29 cellular contexts compared by ENCODE assay signal in genomic region chr6:50549460-50549859, GRCh38.
"Had no signal": no experiment of that assay in that cellular context is flagged by ENCODE, and none has a peak within 500 bp of the region (broad histone marks: within the 10 kb centered on the region; RNA-seq: fewer than 3 reads in every experiment).

No MANE protein-coding gene starts in this region.

- H3K4me3 ChIP-seq: stomach, suprapubic skin, testis, thoracic aorta, thyroid gland, tibial artery, tibial nerve, transverse colon, upper lobe of left lung, upper lobe of right lung, uterus, vagina had no signal

- H3K4me3 Mint-ChIP-seq: stimulated activated effector memory CD8-positive, alpha-beta T cell treated with anti-CD3 and anti-CD28 coated beads, Interleukin-12 subunit alpha, Interleukin-12 subunit beta, amount 100 ng/mL, for 72 hours; stimulated activated memory B cell treated with anti-CD40 and anti-IgM and Interleukin-4, amounts not matched to agents 10 μg/mL and 1 μg/mL and 100 μg/mL, for 72 hours; stimulated activated naive B cell treated with anti-CD40 and anti-IgM and Interleukin-4, amounts not matched to agents 10 μg/mL and 1 μg/mL and 100 μg/mL, for 72 hours; stimulated activated naive CD8-positive, alpha-beta T cell treated with anti-CD3 and anti-CD28 coated beads, Interleukin-15, amount 100 ng/mL, for 72 hours; stimulated activated naive CD8-positive, alpha-beta T cell treated with anti-CD3 and anti-CD28 coated beads, Interleukin-15, Interleukin-2, amounts not matched to agents 100 ng/mL and 50 ng/mL, for 24 hours; type B pancreatic cell had no signal

- DNase-seq: stimulated activated CD4-positive, alpha-beta T cell treated with anti-CD3 and anti-CD28 coated beads, Interleukin-2, amount 100 ng/mL, for 48 hours; stimulated activated CD4-positive, alpha-beta T cell treated with anti-CD3 and anti-CD28 coated beads, Interleukin-4, amount 100 ng/mL, for 1 hour; stimulated activated CD4-positive, alpha-beta T cell treated with anti-CD3 and anti-CD28 coated beads, Interleukin-4, amount 100 ng/mL, for 24 hours; stimulated activated CD4-positive, alpha-beta T cell treated with anti-CD3 and anti-CD28 coated beads, Interleukin-4, amount 100 ng/mL, for 4 hours; stimulated activated CD8-positive, alpha-beta memory T cell treated with anti-CD3 and anti-CD28 coated beads, Interleukin-4, amount 100 ng/mL, for 48 hours; stimulated activated naive B cell treated with anti-CD40 and anti-IgM and Interleukin-4, amounts not matched to agents 10 μg/mL and 1 μg/mL and 100 μg/mL, for 72 hours; stimulated activated naive CD4-positive, alpha-beta T cell; stimulated activated naive CD4-positive, alpha-beta T cell treated with Interleukin-2 at 50 U/mL for 16 hours; stimulated activated naive CD8-positive, alpha-beta T cell treated with anti-CD3 and anti-CD28 coated beads, Interleukin-15, amount 100 ng/mL, for 72 hours; stimulated activated naive CD8-positive, alpha-beta T cell treated with anti-CD3 and anti-CD28 coated beads, Interleukin-15, Interleukin-2, amounts not matched to agents 100 U/mL and 50 U/mL, for 24 hours; stomach; substantia nigra; testis; thyroid gland; tibial artery; transverse colon; trophoblast cell; upper lobe of left lung; upper lobe of right lung; uterus had no signal

- H3K27me3 Mint-ChIP-seq: stimulated activated memory B cell treated with anti-CD40 and anti-IgM and Interleukin-4, amounts not matched to agents 10 μg/mL and 1 μg/mL and 100 μg/mL, for 72 hours; stimulated activated naive B cell treated with anti-CD40 and anti-IgM and Interleukin-4, amounts not matched to agents 10 μg/mL and 1 μg/mL and 100 μg/mL, for 72 hours; stimulated activated naive CD8-positive, alpha-beta T cell treated with anti-CD3 and anti-CD28 coated beads, Interleukin-15, amount 100 ng/mL, for 72 hours; stimulated activated naive CD8-positive, alpha-beta T cell treated with anti-CD3 and anti-CD28 coated beads, Interleukin-15, Interleukin-2, amounts not matched to agents 100 ng/mL and 50 ng/mL, for 24 hours; type B pancreatic cell had no signal

- H3K27me3 ChIP-seq: stomach, suprapubic skin, testis, thyroid gland, tibial artery, tibial nerve, transverse colon, upper lobe of left lung, upper lobe of right lung, uterus, vagina had no signal

- H3K9me3 Mint-ChIP-seq: type B pancreatic cell had no signal

- H3K36me3 Mint-ChIP-seq: stimulated activated effector memory CD8-positive, alpha-beta T cell treated with anti-CD3 and anti-CD28 coated beads, Interleukin-12 subunit alpha, Interleukin-12 subunit beta, amount 100 ng/mL, for 72 hours; stimulated activated memory B cell treated with anti-CD40 and anti-IgM and Interleukin-4, amounts not matched to agents 10 μg/mL and 1 μg/mL and 100 μg/mL, for 72 hours; stimulated activated naive B cell treated with anti-CD40 and anti-IgM and Interleukin-4, amounts not matched to agents 10 μg/mL and 1 μg/mL and 100 μg/mL, for 72 hours; type B pancreatic cell had no signal

- H3K4me1 ChIP-seq: stomach, suprapubic skin, testis, thyroid gland, tibial artery, tibial nerve, transverse colon, upper lobe of left lung, upper lobe of right lung, uterus, vagina had no signal

- H3K27ac ChIP-seq: stomach, suprapubic skin, testis, thoracic aorta, thyroid gland, tibial artery, tibial nerve, transverse colon, upper lobe of left lung, upper lobe of right lung, uterus, vagina had no signal

- H3K27ac Mint-ChIP-seq: stimulated activated effector memory CD8-positive, alpha-beta T cell treated with anti-CD3 and anti-CD28 coated beads, Interleukin-12 subunit alpha, Interleukin-12 subunit beta, amount 100 ng/mL, for 72 hours; stimulated activated memory B cell treated with anti-CD40 and anti-IgM and Interleukin-4, amounts not matched to agents 10 μg/mL and 1 μg/mL and 100 μg/mL, for 72 hours; stimulated activated naive B cell treated with anti-CD40 and anti-IgM and Interleukin-4, amounts not matched to agents 10 μg/mL and 1 μg/mL and 100 μg/mL, for 72 hours; stimulated activated naive CD8-positive, alpha-beta T cell treated with anti-CD3 and anti-CD28 coated beads, Interleukin-15, amount 100 ng/mL, for 72 hours; stimulated activated naive CD8-positive, alpha-beta T cell treated with anti-CD3 and anti-CD28 coated beads, Interleukin-15, Interleukin-2, amounts not matched to agents 100 ng/mL and 50 ng/mL, for 24 hours; type B pancreatic cell had no signal

- H3K36me3 ChIP-seq: stomach, suprapubic skin, thoracic aorta, thyroid gland, tibial artery, tibial nerve, transverse colon, upper lobe of left lung, upper lobe of right lung, uterus, vagina had no signal

- H3K4me1 Mint-ChIP-seq: stimulated activated effector memory CD8-positive, alpha-beta T cell treated with anti-CD3 and anti-CD28 coated beads, Interleukin-12 subunit alpha, Interleukin-12 subunit beta, amount 100 ng/mL, for 72 hours; stimulated activated memory B cell treated with anti-CD40 and anti-IgM and Interleukin-4, amounts not matched to agents 10 μg/mL and 1 μg/mL and 100 μg/mL, for 72 hours; stimulated activated naive B cell treated with anti-CD40 and anti-IgM and Interleukin-4, amounts not matched to agents 10 μg/mL and 1 μg/mL and 100 μg/mL, for 72 hours; stimulated activated naive CD8-positive, alpha-beta T cell treated with anti-CD3 and anti-CD28 coated beads, Interleukin-15, amount 100 ng/mL, for 72 hours had no signal

- ATAC-seq: stimulated activated effector memory CD8-positive, alpha-beta T cell treated with anti-CD3 and anti-CD28 coated beads, Interleukin-12 subunit alpha, Interleukin-12 subunit beta, amount 100 ng/mL, for 72 hours; stimulated activated memory B cell treated with anti-CD40 and anti-IgM and Interleukin-4, amounts not matched to agents 10 μg/mL and 1 μg/mL and 100 μg/mL, for 72 hours; stimulated activated naive B cell treated with anti-CD40 and anti-IgM and Interleukin-4, amounts not matched to agents 10 μg/mL and 1 μg/mL and 100 μg/mL, for 72 hours; stimulated activated naive CD8-positive, alpha-beta T cell treated with anti-CD3 and anti-CD28 coated beads, Interleukin-15, amount 100 ng/mL, for 72 hours; stimulated activated naive CD8-positive, alpha-beta T cell treated with anti-CD3 and anti-CD28 coated beads, Interleukin-15, Interleukin-2, amounts not matched to agents 100 U/mL and 50 U/mL, for 24 hours; upper lobe of right lung had no signal

- FAIRE-seq: urothelium cell line had no signal

- H3K9me3 ChIP-seq: stomach, suprapubic skin, testis, thoracic aorta, thyroid gland, tibial artery, tibial nerve, transverse colon, upper lobe of left lung, upper lobe of right lung, uterus, vagina had no signal
